In genomic region chr14:36605506-36605857, GRCh38 we compare ENCODE assay signal across 1 cellular context.
A peak's percentile ranks its signal among the peaks of the same experiment; 100 is the strongest.
TF ChIP-seq lines count a peak whose summit lies in the region.

No MANE protein-coding gene starts in this region.

TF ChIP-seq in HepG2, 621 proteins besides CTCF, POLR2A, EP300 and RAD21:
- no peak for TF ChIP-seq HMGA1 (CRISPR knock-in tag; conservative IDR thresholded peaks at IDR 0.05)
- TF ChIP-seq ZSCAN21 (CRISPR knock-in tag; IDR thresholded peaks at IDR 0.05; ENCODE audit: borderline replicate concordance): 0 out of 2 replicates have a peak, but pooled peaks have one; percentile 27
- TF ChIP-seq TERF1 (CRISPR knock-in tag; IDR thresholded peaks at IDR 0.05): 0 out of 2 replicates have a peak, but pooled peaks have one; percentile 22
- TF ChIP-seq ZNF652 (CRISPR knock-in tag; IDR thresholded peaks at IDR 0.05; ENCODE audit: borderline replicate concordance, low read depth): 0 out of 2 replicates have a peak, but pooled peaks have one; percentile 9
- TF ChIP-seq ZNF224 (CRISPR knock-in tag; IDR thresholded peaks at IDR 0.05): no peak
- peak; percentile 53; the same call in 1 of the 2 replicates for TF ChIP-seq ARID3A (IDR thresholded peaks at IDR 0.05; ENCODE audit: low read depth, low read length)
